Comparison of ENCODE assay signal across 8 cellular contexts in the genomic region with DNA sequence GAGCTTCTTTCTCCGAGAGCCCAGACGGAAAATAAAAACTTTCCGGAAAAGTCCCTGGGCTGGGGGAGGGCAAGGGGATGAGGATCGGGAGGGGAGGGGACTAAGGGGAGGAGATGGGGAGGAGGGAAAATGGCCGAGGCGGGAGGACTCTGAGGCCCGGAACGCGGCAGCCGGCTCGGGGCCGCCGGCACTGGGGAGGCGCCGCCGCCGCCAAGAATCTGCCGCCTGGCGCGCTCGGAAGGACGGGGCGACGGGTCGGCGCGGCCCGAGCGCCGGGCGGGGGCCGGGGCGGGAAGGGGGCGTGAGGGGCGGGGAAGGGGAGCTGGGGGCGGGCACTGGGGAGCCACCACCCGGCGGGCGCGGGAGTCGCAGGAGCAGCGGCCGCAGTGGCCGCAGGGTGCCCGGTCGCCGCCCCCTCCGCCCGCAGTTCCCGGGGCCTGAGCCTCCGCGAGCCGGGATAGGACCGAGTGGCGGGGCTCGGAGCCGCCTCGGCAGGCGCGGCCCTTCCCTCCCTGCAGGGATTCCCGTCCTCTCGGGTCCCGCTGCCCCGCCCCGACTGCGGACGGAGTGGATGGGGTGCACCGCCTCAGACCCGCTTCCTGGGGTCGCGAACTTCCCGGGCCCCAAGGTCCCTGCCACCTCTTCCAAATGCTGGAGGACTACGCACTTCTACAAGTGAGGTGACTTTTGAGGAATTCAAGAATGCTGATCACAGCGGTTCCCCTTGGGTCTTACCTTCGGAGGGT. TPM values are rescaled to one million over a fixed set of nuclear protein-coding genes. Genes with fewer than 3 reads are reported as not detected.
DNase-seq lines count a peak whose midpoint lies in the region; ATAC-seq and TF ChIP-seq lines count a peak whose summit lies in the region.

A gene (minus strand): TSS at position 252 of the 746 bp plus-strand sequence.

- intact Hi-C loops in activated CD8-positive, alpha-beta T cell treated with anti-CD3 and anti-CD28 coated beads for 36 hours (cut with micrococcal nuclease): no loop called here
- intact Hi-C loops in PC-3 (cut with micrococcal nuclease): loop anchor here (10.0 kb wide), 1 partner anchor 287 kb away; no protein-coding TSS in a partner anchor

- no TSS peak for BruUV-seq in PC-3 (replicated peaks; lab: Mats Ljungman, UMichigan)

- H3K9me3 Mint-ChIP-seq in activated CD8-positive, alpha-beta T cell treated with anti-CD3 and anti-CD28 coated beads for 36 hours: no peaks in the 10 kb centered on the region
- no peaks in the 10 kb centered on the region for H3K9me3 Mint-ChIP-seq in activated CD8-positive, alpha-beta T cell treated with anti-CD3 and anti-CD28 coated beads, Interleukin-2, amount 10 ng/mL, durations not matched to agents 7 days and 5 days (ENCODE audit: insufficient read depth)
- H3K9me3 Mint-ChIP-seq in stimulated activated memory B cell treated with anti-CD40 and anti-IgM and Interleukin-4, amounts not matched to agents 10 μg/mL and 1 μg/mL and 100 μg/mL, for 72 hours: peaks cover 3% of the 10 kb centered on the region

- no peaks in the 10 kb centered on the region for H3K27me3 ChIP-seq in PC-3 (ENCODE audit: low read length)

- no peaks in the 10 kb centered on the region for H3F3A ChIP-seq in PC-3 (ENCODE audit: low read length, unreplicated experiment)

- CTCF ChIA-PET in activated CD8-positive, alpha-beta T cell treated with anti-CD3 and anti-CD28 coated beads for 36 hours (lab: Charles Lee): no interaction called here
- CTCF ChIA-PET in activated CD8-positive, alpha-beta T cell treated with anti-CD3 and anti-CD28 coated beads, Interleukin-2, amount 10 ng/mL, durations not matched to agents 7 days and 5 days (lab: Charles Lee): no interaction called here
- CTCF ChIA-PET in PC-3 (lab: Charles Lee): interaction anchor here (0.6 kb wide), 1 partner anchor 216 kb away, joined by 6 read pairs; no protein-coding TSS in a partner anchor

- peaks cover 18% of the 10 kb centered on the region for H3K4me1 ChIP-seq in PC-3 (ENCODE audit: insufficient read depth, low read length)

- peak; percentile 13 for ATAC-seq in activated CD8-positive, alpha-beta T cell treated with anti-CD3 and anti-CD28 coated beads for 36 hours
- ATAC-seq in activated CD8-positive, alpha-beta T cell treated with anti-CD3 and anti-CD28 coated beads, Interleukin-2, amount 10 ng/mL, durations not matched to agents 7 days and 5 days: no peak
- ATAC-seq in HG02840 (IDR thresholded peaks at IDR 0.05; ENCODE audit: low FRiP score, unreplicated experiment) (peak; percentile 48), PC-3 (peak; percentile 54)
- ATAC-seq in stimulated activated memory B cell treated with anti-CD40 and anti-IgM and Interleukin-4, amounts not matched to agents 10 μg/mL and 1 μg/mL and 100 μg/mL, for 72 hours: peak; percentile 74

- no peak for DNase-seq in activated CD8-positive, alpha-beta T cell treated with anti-CD3 and anti-CD28 coated beads for 36 hours
- no peak for DNase-seq in activated CD8-positive, alpha-beta T cell treated with anti-CD3 and anti-CD28 coated beads, Interleukin-2, amount 10 ng/mL, durations not matched to agents 7 days and 5 days
- DNase-seq in PC-3 (peak; percentile 42), dermis blood vessel endothelial cell (peak; percentile 71), left kidney (ENCODE audit: low read depth, low spot score) (peak; percentile 91), LoVo (ENCODE audit: low spot score) (no peak)

- no peak for TF ChIP-seq CTCF in activated CD8-positive, alpha-beta T cell treated with anti-CD3 and anti-CD28 coated beads for 36 hours (IDR thresholded peaks at IDR 0.05)
- TF ChIP-seq CTCF in PC-3 (conservative IDR thresholded peaks at IDR 0.05; ENCODE audit: low read depth, low read length): no peak

- H3K79me2 ChIP-seq in PC-3 (ENCODE audit: low read length): no peaks in the 10 kb centered on the region

- peaks cover 32% of the 10 kb centered on the region for H3K27me3 Mint-ChIP-seq in activated CD8-positive, alpha-beta T cell treated with anti-CD3 and anti-CD28 coated beads for 36 hours
- peaks cover 19% of the 10 kb centered on the region for H3K27me3 Mint-ChIP-seq in activated CD8-positive, alpha-beta T cell treated with anti-CD3 and anti-CD28 coated beads, Interleukin-2, amount 10 ng/mL, durations not matched to agents 7 days and 5 days (ENCODE audit: low read depth)
- peaks cover 36% of the 10 kb centered on the region for H3K27me3 Mint-ChIP-seq in stimulated activated memory B cell treated with anti-CD40 and anti-IgM and Interleukin-4, amounts not matched to agents 10 μg/mL and 1 μg/mL and 100 μg/mL, for 72 hours

- peaks cover 6% of the 10 kb centered on the region for H3K4me1 Mint-ChIP-seq in activated CD8-positive, alpha-beta T cell treated with anti-CD3 and anti-CD28 coated beads for 36 hours (ENCODE audit: low read depth)
- peaks cover 4% of the 10 kb centered on the region for H3K4me1 Mint-ChIP-seq in activated CD8-positive, alpha-beta T cell treated with anti-CD3 and anti-CD28 coated beads, Interleukin-2, amount 10 ng/mL, durations not matched to agents 7 days and 5 days (ENCODE audit: low read depth)
- peaks cover 10% of the 10 kb centered on the region for H3K4me1 Mint-ChIP-seq in stimulated activated memory B cell treated with anti-CD40 and anti-IgM and Interleukin-4, amounts not matched to agents 10 μg/mL and 1 μg/mL and 100 μg/mL, for 72 hours

- peak within 1 kb of the TSS; percentile 88 for H2AFZ ChIP-seq in PC-3 (ENCODE audit: low read length)

- H3K4me3 Mint-ChIP-seq in activated CD8-positive, alpha-beta T cell treated with anti-CD3 and anti-CD28 coated beads for 36 hours: no peak within 1 kb of the TSS
- H3K4me3 Mint-ChIP-seq in activated CD8-positive, alpha-beta T cell treated with anti-CD3 and anti-CD28 coated beads, Interleukin-2, amount 10 ng/mL, durations not matched to agents 7 days and 5 days: no peak within 1 kb of the TSS
- peak within 1 kb of the TSS; percentile 86 for H3K4me3 Mint-ChIP-seq in stimulated activated memory B cell treated with anti-CD40 and anti-IgM and Interleukin-4, amounts not matched to agents 10 μg/mL and 1 μg/mL and 100 μg/mL, for 72 hours

- no peak within 1 kb of the TSS for H3K27ac ChIP-seq in PC-3 (ENCODE audit: low read length)

- H3K4me3 ChIP-seq in PC-3 (ENCODE audit: low read length): peak within 1 kb of the TSS; percentile 74

- no peaks in the 10 kb centered on the region for H4K20me1 ChIP-seq in PC-3 (ENCODE audit: low read length)

- no peaks in the 10 kb centered on the region for H3K9me2 ChIP-seq in PC-3 (replicated peaks; ENCODE audit: low read length)

- no peaks in the 10 kb centered on the region for H3K36me3 ChIP-seq in PC-3 (ENCODE audit: low read depth, low read length)

- H3K9me3 ChIP-seq in PC-3 (ENCODE audit: low read length): no peaks in the 10 kb centered on the region

- H3K27ac Mint-ChIP-seq in activated CD8-positive, alpha-beta T cell treated with anti-CD3 and anti-CD28 coated beads for 36 hours: no peak within 1 kb of the TSS
- no peak within 1 kb of the TSS for H3K27ac Mint-ChIP-seq in activated CD8-positive, alpha-beta T cell treated with anti-CD3 and anti-CD28 coated beads, Interleukin-2, amount 10 ng/mL, durations not matched to agents 7 days and 5 days
- no peak within 1 kb of the TSS for H3K27ac Mint-ChIP-seq in stimulated activated memory B cell treated with anti-CD40 and anti-IgM and Interleukin-4, amounts not matched to agents 10 μg/mL and 1 μg/mL and 100 μg/mL, for 72 hours

- H3K36me3 Mint-ChIP-seq in activated CD8-positive, alpha-beta T cell treated with anti-CD3 and anti-CD28 coated beads for 36 hours (ENCODE audit: low read depth): peaks cover 2% of the 10 kb centered on the region
- H3K36me3 Mint-ChIP-seq in activated CD8-positive, alpha-beta T cell treated with anti-CD3 and anti-CD28 coated beads, Interleukin-2, amount 10 ng/mL, durations not matched to agents 7 days and 5 days (ENCODE audit: low read depth): peaks cover 2% of the 10 kb centered on the region
- peaks cover 8% of the 10 kb centered on the region for H3K36me3 Mint-ChIP-seq in stimulated activated memory B cell treated with anti-CD40 and anti-IgM and Interleukin-4, amounts not matched to agents 10 μg/mL and 1 μg/mL and 100 μg/mL, for 72 hours

- POLR2A ChIA-PET in activated CD8-positive, alpha-beta T cell treated with anti-CD3 and anti-CD28 coated beads for 36 hours (lab: Charles Lee): no interaction called here
- POLR2A ChIA-PET in activated CD8-positive, alpha-beta T cell treated with anti-CD3 and anti-CD28 coated beads, Interleukin-2, amount 10 ng/mL, durations not matched to agents 7 days and 5 days (lab: Charles Lee): no interaction called here
- POLR2A ChIA-PET in PC-3 (lab: Charles Lee; ENCODE audit: unreplicated experiment): interaction anchor here (0.5 to 0.7 kb wide), 3 partner anchors 409 to 647 kb away, joined by 4 to 13 read pairs (median 6); no protein-coding TSS in a partner anchor

- H3K9ac ChIP-seq in PC-3 (ENCODE audit: low read length): no peak within 1 kb of the TSS

- peak within 1 kb of the TSS; percentile 98 for H3K4me2 ChIP-seq in PC-3 (ENCODE audit: low read length)

RNA-seq across cellular contexts. Expression of the gene that starts here (rescaled TPM):
- total RNA-seq in activated CD8-positive, alpha-beta T cell treated with anti-CD3 and anti-CD28 coated beads for 36 hours: not detected
- not detected for total RNA-seq in activated CD8-positive, alpha-beta T cell treated with anti-CD3 and anti-CD28 coated beads, Interleukin-2, amount 10 ng/mL, durations not matched to agents 7 days and 5 days
- total RNA-seq in PC-3 (2014; rRNA removed) (1.2 and 3.0 TPM in 2 replicates), dermis blood vessel endothelial cell (15.9 and 16.5 TPM in 2 replicates)

Comparison
In these comparisons a context has a peak if more than half of its experiments do, and no peak if none do; other contexts are left out.
1. Peak in ATAC-seq in activated CD8-positive, alpha-beta T cell treated with anti-CD3 and anti-CD28 coated beads for 36 hours; RNA of the gene not detected or under 1 TPM.
2. DNase-seq: peak in PC-3 (single experiment), dermis blood vessel endothelial cell (single experiment) and left kidney (single experiment); none in activated CD8-positive, alpha-beta T cell treated with anti-CD3 and anti-CD28 coated beads for 36 hours (single experiment), activated CD8-positive, alpha-beta T cell treated with anti-CD3 and anti-CD28 coated beads, Interleukin-2, amount 10 ng/mL, durations not matched to agents 7 days and 5 days (single experiment) and LoVo (single experiment).